14 cellular contexts compared by ENCODE assay signal in the genomic region with DNA sequence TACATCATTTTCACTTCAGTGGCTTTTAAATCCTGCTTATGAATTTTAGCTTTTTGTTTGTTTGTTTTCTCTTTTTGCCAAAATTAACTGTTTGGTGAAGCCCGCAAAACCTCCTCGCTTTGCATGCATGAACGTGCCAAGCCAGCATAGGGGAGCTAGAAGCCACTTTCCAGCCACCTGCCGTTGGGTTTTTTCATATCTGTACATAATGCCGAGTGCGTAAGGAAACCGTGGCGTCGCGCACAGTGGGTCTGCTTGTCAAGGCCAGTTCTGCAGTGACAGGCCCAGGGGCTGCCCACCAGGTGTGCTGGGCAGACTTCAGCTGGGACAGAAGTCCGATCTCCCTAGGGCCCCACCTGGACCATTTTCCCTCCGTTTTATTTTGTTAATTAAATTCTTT. TPM values are rescaled to one million over a fixed set of nuclear protein-coding genes. Genes with fewer than 3 reads are reported as not detected.
DNase-seq lines count a peak whose midpoint lies in the region; ATAC-seq and TF ChIP-seq lines count a peak whose summit lies in the region.
"Had no signal": no experiment of that assay in that cellular context is flagged by ENCODE, and none has a peak within 500 bp of the region (broad histone marks: within the 10 kb centered on the region; RNA-seq: fewer than 3 reads in every experiment).

No MANE protein-coding gene starts in this region.

- peaks cover 39% of the 10 kb centered on the region for H3F3A ChIP-seq in DOHH2 (ENCODE audit: control insufficient read depth, insufficient read depth)

- H3K9me3 ChIP-seq in DOHH2 (ENCODE audit: control insufficient read depth, insufficient read depth, low read length) = no peaks in the 10 kb centered on the region
- no peaks in the 10 kb centered on the region for H3K9me3 ChIP-seq in IMR-90 (ENCODE audit: control insufficient read depth, insufficient read depth, low read length)
- H3K9me3 ChIP-seq: adrenal gland, ovary had no signal

- CTCF ChIA-PET in IMR-90 (lab: Yijun Ruan, JAX) = interaction anchor here (1.2 to 1.4 kb wide), 2 partner anchors 9 to 11 kb away, joined by 3 to 8 read pairs; no protein-coding TSS in a partner anchor

- BruUV-seq in IMR-90 (replicated peaks; lab: Mats Ljungman, UMichigan) = TSS peak; percentile 82

- no peak overlapping the region for H3K23ac ChIP-seq in IMR-90 (ENCODE audit: low read depth, low read length)

- WGBS in IMR-90 (ENCODE audit: extremely low coverage in 2 of 2, insufficient read length in 1 of 2), 2 experiments = 94% methylated on average over 10 of the region's 12 CpGs; no CpG with 5 or more reads in 1 of the 2 experiments

- in situ Hi-C loops in IMR-90 (cut with MboI; ENCODE audit: low sequenced_read_pairs) = loop anchor here (25.0 kb wide), 1 partner anchor 456 kb away; no protein-coding TSS in a partner anchor

- no peak overlapping the region for H4K91ac ChIP-seq in IMR-90 (ENCODE audit: insufficient read depth, low read depth, low read length)

- H3K79me2 ChIP-seq in DOHH2 (ENCODE audit: control insufficient read depth, low read length) = no peaks in the 10 kb centered on the region

- H4K20me1 ChIP-seq in DOHH2 (ENCODE audit: control insufficient read depth, insufficient read depth, low read depth, low read length) = no peaks in the 10 kb centered on the region
- H4K20me1 ChIP-seq in IMR-90 (ENCODE audit: insufficient read depth, low read length) = no peaks in the 10 kb centered on the region; the same call in 1 of the 2 replicates

- no peak overlapping the region for H2BK15ac ChIP-seq in IMR-90 (ENCODE audit: low read depth, low read length)

- DNase-seq in IMR-90 (no peak), dorsolateral prefrontal cortex (peak in 1 of 10 donors; percentile 20), pons (ENCODE audit: low spot score) (no peak)
- no peak for DNase-seq in stimulated activated CD4-positive, alpha-beta T cell treated with anti-CD3 and anti-CD28 coated beads, Interleukin-4, amount 100 ng/mL, for 24 hours
- DNase-seq: adrenal gland, cortex of kidney, NCI-H2171, OCI-M1 had no signal

- H2AFZ ChIP-seq in IMR-90 (replicated peaks; ENCODE audit: low read length, poor library complexity) = no peak overlapping the region

- no peak for TF ChIP-seq CTCF in DOHH2 (IDR thresholded peaks at IDR 0.05; ENCODE audit: low read depth, low read length, poor library complexity, severe bottlenecking)
- TF ChIP-seq CTCF in IMR-90 (conservative IDR thresholded peaks at IDR 0.05; ENCODE audit: low read depth, low read length) = no peak
- TF ChIP-seq CTCF in dorsolateral prefrontal cortex (IDR thresholded peaks at IDR 0.05 in 54 of 56, conservative IDR thresholded peaks at IDR 0.05 in 2 of 56; ENCODE audit: low read depth in 1 of 56, partially characterized antibody in 56 of 56) = no peak

- no peak overlapping the region for H3K9ac ChIP-seq in IMR-90 (ENCODE audit: low read depth, low read length)

- dilution Hi-C loops in IMR-90 (cut with HindIII; ENCODE audit: low sequenced_read_pairs, unreplicated experiment) = no loop called here

- no peak overlapping the region for H2BK120ac ChIP-seq in IMR-90 (ENCODE audit: low read depth, low read length)

- H3K4ac ChIP-seq in IMR-90 (ENCODE audit: low read depth, low read length) = no peak overlapping the region

- no peaks in the 10 kb centered on the region for H3K27me3 Mint-ChIP-seq in stimulated activated memory B cell treated with anti-CD40 and anti-IgM and Interleukin-4, amounts not matched to agents 10 μg/mL and 1 μg/mL and 100 μg/mL, for 72 hours

- no peaks in the 10 kb centered on the region for H3K27me3 ChIP-seq in DOHH2 (ENCODE audit: control insufficient read depth, low read length)
- H3K27me3 ChIP-seq in IMR-90 (ENCODE audit: control insufficient read depth, insufficient read depth, low read length) = no peaks in the 10 kb centered on the region
- H3K27me3 ChIP-seq in dorsolateral prefrontal cortex = no peaks in the 10 kb centered on the region
- H3K27me3 ChIP-seq: adrenal gland, ovary had no signal

- H3K79me1 ChIP-seq in IMR-90 (ENCODE audit: low read depth in 1 of 2, low read length in 2 of 2) = no peaks in the 10 kb centered on the region; a peak in 1 of 4 replicates

- no peak overlapping the region for H3K14ac ChIP-seq in IMR-90 (replicated peaks; ENCODE audit: low read depth, low read length)

- no peak for TF ChIP-seq RAD21 in IMR-90 (IDR thresholded peaks at IDR 0.05; ENCODE audit: low read length)

- TF ChIP-seq POLR2A in IMR-90 (IDR thresholded peaks at IDR 0.05; ENCODE audit: low read depth, low read length) = no peak

- no peak overlapping the region for H4K8ac ChIP-seq in IMR-90 (ENCODE audit: low read depth in 2 of 2, low read length in 2 of 2)

- H3K9me1 ChIP-seq in IMR-90 (ENCODE audit: insufficient read depth, low read length) = no peaks in the 10 kb centered on the region

- no peak overlapping the region for H4K5ac ChIP-seq in IMR-90 (ENCODE audit: low read depth, low read length)

- H3K36me3 ChIP-seq in DOHH2 (ENCODE audit: control insufficient read depth, low read length) = peaks cover 66% of the 10 kb centered on the region
- H3K36me3 ChIP-seq in IMR-90 (ENCODE audit: control insufficient read depth, insufficient read depth, low read length) = peaks cover 56% of the 10 kb centered on the region
- H3K36me3 ChIP-seq: ovary had no signal

- no peak overlapping the region for H2AK5ac ChIP-seq in IMR-90 (ENCODE audit: low read depth, low read length)

- H3K4me1 Mint-ChIP-seq in stimulated activated memory B cell treated with anti-CD40 and anti-IgM and Interleukin-4, amounts not matched to agents 10 μg/mL and 1 μg/mL and 100 μg/mL, for 72 hours = peaks cover 69% of the 10 kb centered on the region

- no peak overlapping the region for H3K18ac ChIP-seq in IMR-90 (ENCODE audit: low read depth, low read length)

- no peak overlapping the region for H3K56ac ChIP-seq in IMR-90 (ENCODE audit: extremely low read depth, insufficient read depth, low read length)

- H3K4me3 ChIP-seq in DOHH2 (ENCODE audit: low read length) = peak overlapping the region; percentile 70
- H3K4me3 ChIP-seq in IMR-90 (ENCODE audit: insufficient read depth, low read depth, low read length) = no peak overlapping the region
- H3K4me3 ChIP-seq in dorsolateral prefrontal cortex = no peak overlapping the region
- H3K4me3 ChIP-seq: adrenal gland, ovary had no signal

- H2BK5ac ChIP-seq in IMR-90 (ENCODE audit: low read depth, low read length, poor library complexity, severe bottlenecking) = no peak overlapping the region

- peaks cover 56% of the 10 kb centered on the region for H3K36me3 Mint-ChIP-seq in stimulated activated memory B cell treated with anti-CD40 and anti-IgM and Interleukin-4, amounts not matched to agents 10 μg/mL and 1 μg/mL and 100 μg/mL, for 72 hours

- POLR2A ChIA-PET in IMR-90 (lab: Charles Lee; ENCODE audit: unreplicated experiment) = no interaction called here

- peak overlapping the region; percentile 100 for H3K27ac Mint-ChIP-seq in stimulated activated memory B cell treated with anti-CD40 and anti-IgM and Interleukin-4, amounts not matched to agents 10 μg/mL and 1 μg/mL and 100 μg/mL, for 72 hours

- no peaks in the 10 kb centered on the region for H3K9me3 Mint-ChIP-seq in stimulated activated memory B cell treated with anti-CD40 and anti-IgM and Interleukin-4, amounts not matched to agents 10 μg/mL and 1 μg/mL and 100 μg/mL, for 72 hours
- H3K9me3 Mint-ChIP-seq: T-cell had no signal

- H3K4me1 ChIP-seq in DOHH2 (ENCODE audit: control insufficient read depth, low read length) (peaks cover 75% of the 10 kb centered on the region), IMR-90 (ENCODE audit: control insufficient read depth, insufficient read depth, low read length) (no peaks in the 10 kb centered on the region)

- ATAC-seq in IMR-90 (ENCODE audit: low read depth) (no peak), HG03196 (IDR thresholded peaks at IDR 0.05; ENCODE audit: unreplicated experiment) (no peak), GM19463 (IDR thresholded peaks at IDR 0.05; ENCODE audit: unreplicated experiment) (no peak)
- ATAC-seq in stimulated activated memory B cell treated with anti-CD40 and anti-IgM and Interleukin-4, amounts not matched to agents 10 μg/mL and 1 μg/mL and 100 μg/mL, for 72 hours = peak; percentile 25

- H3K9me2 ChIP-seq in DOHH2 (replicated peaks; ENCODE audit: control insufficient read depth, low read length) = no peaks in the 10 kb centered on the region

- no peak overlapping the region for H2BK20ac ChIP-seq in IMR-90 (ENCODE audit: low read depth, low read length)

- intact Hi-C loops in IMR-90 (cut with micrococcal nuclease) (no loop called here), dorsolateral prefrontal cortex (cut with DNase I) (loop anchor here (5.0 to 10.0 kb wide), 3 partner anchors 34 to 454 kb away; no protein-coding TSS in a partner anchor)

- H2AK9ac ChIP-seq in IMR-90 (replicated peaks; ENCODE audit: low read depth, low read length, poor library complexity) = no peak overlapping the region

- H3K27ac ChIP-seq in DOHH2 (ENCODE audit: low read depth, low read length) = peak overlapping the region; percentile 95
- no peak overlapping the region for H3K27ac ChIP-seq in IMR-90 (ENCODE audit: insufficient read depth, low read length)
- H3K27ac ChIP-seq in dorsolateral prefrontal cortex = peak overlapping the region in 37 of 59 donors; percentile 4 to 70 (median 42)
- H3K27ac ChIP-seq: ovary had no signal

- H3K4me2 ChIP-seq in DOHH2 (ENCODE audit: low read length) = peak overlapping the region; percentile 93
- H3K4me2 ChIP-seq in IMR-90 (ENCODE audit: low read depth, low read length) = no peak overlapping the region

- peak overlapping the region; percentile 82 for H3K4me3 Mint-ChIP-seq in stimulated activated memory B cell treated with anti-CD40 and anti-IgM and Interleukin-4, amounts not matched to agents 10 μg/mL and 1 μg/mL and 100 μg/mL, for 72 hours

TF ChIP-seq in IMR-90, 13 proteins besides CTCF, POLR2A, EP300 and RAD21:
- no peak for TF ChIP-seq BHLHE40 (IDR thresholded peaks at IDR 0.05; ENCODE audit: low read depth, low read length)

RNA-seq across cellular contexts. Expression of gene WIPI2, which starts 41.1 kb away (rescaled TPM):
- 68.9 and 86.2 TPM in 2 replicates for total RNA-seq in IMR-90 (2012; rRNA removed)
- polyA plus RNA-seq in IMR-90 (2012; rRNA removed) = 70.2 and 75.6 TPM in 2 replicates
- polyA plus RNA-seq in IMR-90 (2012; cell fraction: cytosol; rRNA removed) = 62.7 and 71.0 TPM in 2 replicates
- polyA plus RNA-seq in IMR-90 (2012; cell fraction: nucleus; rRNA removed; ENCODE audit: low replicate concordance) = 61.9 and 68.4 TPM in 2 replicates
- total RNA-seq in dorsolateral prefrontal cortex = 100 to 1,000 TPM in 18 of 120 experiments, 10 to 100 TPM in 102; 71.9 to 108 (median 90.3) TPM

RNA-seq across cellular contexts. Expression of gene SLC29A4, which starts 51.6 kb away (rescaled TPM):
- 2.3 and 2.5 TPM in 2 replicates for total RNA-seq in IMR-90 (2012; rRNA removed)
- polyA plus RNA-seq in IMR-90 (2012; rRNA removed) = 7.6 and 10.4 TPM in 2 replicates
- polyA plus RNA-seq in IMR-90 (2012; cell fraction: cytosol; rRNA removed) = 4.7 and 12.8 TPM in 2 replicates
- 9.8 and 25.0 TPM in 2 replicates for polyA plus RNA-seq in IMR-90 (2012; cell fraction: nucleus; rRNA removed; ENCODE audit: low replicate concordance)
- 10 to 100 TPM in 112 of 120 experiments, 1 to 10 TPM in 8; 4.9 to 63.6 (median 19.0) TPM for total RNA-seq in dorsolateral prefrontal cortex
